Comparison of ENCODE assay signal across 20 cellular contexts in the genomic region with DNA sequence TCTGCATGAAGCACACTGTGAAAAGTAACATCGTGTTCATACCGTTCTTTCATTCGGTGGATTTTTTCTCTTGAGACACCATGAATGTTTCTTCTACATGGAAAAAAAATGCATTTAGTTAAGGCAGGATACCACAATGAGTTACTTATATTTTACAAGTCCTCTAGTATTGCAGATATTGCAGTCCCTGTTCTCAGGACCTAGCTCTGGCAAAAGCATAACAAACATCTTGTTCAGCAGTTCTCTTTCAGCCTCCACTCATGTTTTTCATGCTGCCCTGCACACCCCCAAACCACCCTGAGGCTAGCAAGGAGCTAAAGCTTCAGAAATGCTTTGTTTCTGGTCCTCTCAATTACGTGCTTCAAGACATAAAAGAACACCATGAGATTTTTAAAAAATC. TPM values are rescaled to one million over a fixed set of nuclear protein-coding genes. Genes with fewer than 3 reads are reported as not detected.
DNase-seq lines count a peak whose midpoint lies in the region; ATAC-seq and TF ChIP-seq lines count a peak whose summit lies in the region.
"Had no signal": no experiment of that assay in that cellular context is flagged by ENCODE, and none has a peak within 500 bp of the region (broad histone marks: within the 10 kb centered on the region; RNA-seq: fewer than 3 reads in every experiment).

No MANE protein-coding gene starts in this region.

- no peak overlapping the region for H3K4me3 Mint-ChIP-seq in activated CD8-positive, alpha-beta memory T cell treated with anti-CD3 and anti-CD28 coated beads, Interleukin-2, amount 10 ng/mL, durations not matched to agents 7 days and 5 days
- no peak overlapping the region for H3K4me3 Mint-ChIP-seq in activated T-cell treated with anti-CD3 and anti-CD28 coated beads, Interleukin-2, amount 50 U/mL, for 24 hours
- H3K4me3 Mint-ChIP-seq: B cell; CD8-positive, alpha-beta T cell had no signal

- H3K9me3 Mint-ChIP-seq in activated CD8-positive, alpha-beta memory T cell treated with anti-CD3 and anti-CD28 coated beads, Interleukin-2, amount 10 ng/mL, durations not matched to agents 7 days and 5 days (ENCODE audit: low read depth): no peaks in the 10 kb centered on the region
- H3K9me3 Mint-ChIP-seq in activated T-cell treated with anti-CD3 and anti-CD28 coated beads, Interleukin-2, amount 50 U/mL, for 24 hours: no peaks in the 10 kb centered on the region
- H3K9me3 Mint-ChIP-seq: CD8-positive, alpha-beta T cell had no signal

- peaks cover 17% of the 10 kb centered on the region for H3K36me3 ChIP-seq in SK-N-MC (ENCODE audit: insufficient read depth, low read length)
- peaks cover 4% of the 10 kb centered on the region for H3K36me3 ChIP-seq in osteoblast (ENCODE audit: insufficient read depth, low read length)
- H3K36me3 ChIP-seq in suprapubic skin: peaks cover 35% of the 10 kb centered on the region

- H3K27me3 ChIP-seq in osteoblast (ENCODE audit: insufficient read depth, low read length) (no peaks in the 10 kb centered on the region), suprapubic skin (no peaks in the 10 kb centered on the region)
- H3K27me3 ChIP-seq: BLaER1 treated with 17β-estradiol and CSF1 and Interleukin-3, amounts not matched to agents 10 nM and 100 nM had no signal

- H3K4me1 Mint-ChIP-seq in activated CD8-positive, alpha-beta memory T cell treated with anti-CD3 and anti-CD28 coated beads, Interleukin-2, amount 10 ng/mL, durations not matched to agents 7 days and 5 days: peaks cover 6% of the 10 kb centered on the region
- peaks cover 7% of the 10 kb centered on the region for H3K4me1 Mint-ChIP-seq in activated T-cell treated with anti-CD3 and anti-CD28 coated beads, Interleukin-2, amount 50 U/mL, for 24 hours (ENCODE audit: low read depth)

- no peaks in the 10 kb centered on the region for H3K4me1 ChIP-seq in osteoblast (ENCODE audit: insufficient read depth, low read length)
- H3K4me1 ChIP-seq in suprapubic skin: no peaks in the 10 kb centered on the region
- H3K4me1 ChIP-seq: HAP-1 had no signal

- 88% methylated on average over 4 of the region's 4 CpGs for WGBS in suprapubic skin

- no peaks in the 10 kb centered on the region for H3K27me3 Mint-ChIP-seq in activated CD8-positive, alpha-beta memory T cell treated with anti-CD3 and anti-CD28 coated beads, Interleukin-2, amount 10 ng/mL, durations not matched to agents 7 days and 5 days
- H3K27me3 Mint-ChIP-seq in activated T-cell treated with anti-CD3 and anti-CD28 coated beads, Interleukin-2, amount 50 U/mL, for 24 hours: no peaks in the 10 kb centered on the region
- H3K27me3 Mint-ChIP-seq: B cell had no signal

- H3K4me3 ChIP-seq in SK-N-MC: peak overlapping the region; percentile 43
- no peak overlapping the region for H3K4me3 ChIP-seq in osteoblast (ENCODE audit: insufficient read depth, low read length)
- no peak overlapping the region for H3K4me3 ChIP-seq in suprapubic skin
- H3K4me3 ChIP-seq: BLaER1 treated with 17β-estradiol and CSF1 and Interleukin-3, amounts not matched to agents 10 nM and 100 nM; GM23248; HAP-1 had no signal

- no peak overlapping the region for H3K9ac ChIP-seq in SK-N-MC (ENCODE audit: insufficient read length)
- H3K9ac ChIP-seq: BLaER1 treated with 17β-estradiol and CSF1 and Interleukin-3, amounts not matched to agents 10 nM and 100 nM; GM23248 had no signal

- CTCF ChIA-PET in activated CD8-positive, alpha-beta memory T cell treated with anti-CD3 and anti-CD28 coated beads, Interleukin-2, amount 10 ng/mL, durations not matched to agents 7 days and 5 days (lab: Charles Lee): interaction anchor here (0.6 kb wide), 1 partner anchor 34 kb away, joined by 4 read pairs; no protein-coding TSS in a partner anchor

- DNase-seq in COLO829 (ENCODE audit: low spot score) (peak; percentile 45), SK-N-MC (ENCODE audit: low read depth, low spot score) (no peak), foreskin melanocyte (peak; percentile 70), osteoblast (ENCODE audit: insufficient read length, low spot score, missing footprints) (no peak), NCI-H146 (lab: John Stamatoyannopoulos, UW) (no peak), suprapubic skin (ENCODE audit: low spot score in 2 of 2) (no peak)
- DNase-seq in activated CD8-positive, alpha-beta memory T cell treated with anti-CD3 and anti-CD28 coated beads, Interleukin-2, amount 10 ng/mL, durations not matched to agents 7 days and 5 days: no peak
- DNase-seq in activated T-cell treated with anti-CD3 and anti-CD28 coated beads, Interleukin-2, amount 50 U/mL, for 24 hours: no peak
- DNase-seq: 8988T; CD8-positive, alpha-beta T cell; COR-L47; DMS 273 treated with DMSO at 0.1 percent for 48 hours; DMS53; DND-41; EL; GM23248 had no signal

- H2AFZ ChIP-seq in osteoblast (ENCODE audit: low read length): peak overlapping the region; percentile 61
- H2AFZ ChIP-seq: GM23248 had no signal

- H3K27ac ChIP-seq in SK-N-MC: peak overlapping the region; percentile 81
- H3K27ac ChIP-seq in osteoblast (ENCODE audit: low read depth, low read length): no peak overlapping the region
- H3K27ac ChIP-seq in suprapubic skin: no peak overlapping the region
- H3K27ac ChIP-seq: BLaER1 treated with 17β-estradiol and CSF1 and Interleukin-3, amounts not matched to agents 10 nM and 100 nM; GM23248 had no signal

- ATAC-seq in activated CD8-positive, alpha-beta memory T cell treated with anti-CD3 and anti-CD28 coated beads, Interleukin-2, amount 10 ng/mL, durations not matched to agents 7 days and 5 days: no peak
- ATAC-seq: CD8-positive, alpha-beta T cell had no signal

- H3K36me3 Mint-ChIP-seq in activated CD8-positive, alpha-beta memory T cell treated with anti-CD3 and anti-CD28 coated beads, Interleukin-2, amount 10 ng/mL, durations not matched to agents 7 days and 5 days: peaks cover 43% of the 10 kb centered on the region
- peaks cover 79% of the 10 kb centered on the region for H3K36me3 Mint-ChIP-seq in activated T-cell treated with anti-CD3 and anti-CD28 coated beads, Interleukin-2, amount 50 U/mL, for 24 hours (ENCODE audit: low read depth)

- TF ChIP-seq CTCF in osteoblast (IDR thresholded peaks at IDR 0.05; ENCODE audit: extremely low read depth, low read depth, low read length) (no peak), suprapubic skin (IDR thresholded peaks at IDR 0.05) (no peak)

- no peak for TF ChIP-seq EP300 in suprapubic skin (IDR thresholded peaks at IDR 0.05)

- no peaks in the 10 kb centered on the region for H3K9me3 ChIP-seq in SK-N-MC (ENCODE audit: low read depth, low read length)
- H3K9me3 ChIP-seq in osteoblast (ENCODE audit: low read depth, low read length): no peaks in the 10 kb centered on the region
- no peaks in the 10 kb centered on the region for H3K9me3 ChIP-seq in suprapubic skin
- H3K9me3 ChIP-seq: BLaER1 treated with 17β-estradiol and CSF1 and Interleukin-3, amounts not matched to agents 10 nM and 100 nM; HAP-1 had no signal

- no peaks in the 10 kb centered on the region for H4K20me1 ChIP-seq in osteoblast (ENCODE audit: insufficient read depth, low read length)

- H3K4me2 ChIP-seq in osteoblast (ENCODE audit: insufficient read depth, low read length): no peak overlapping the region
- H3K4me2 ChIP-seq: BLaER1 treated with 17β-estradiol and CSF1 and Interleukin-3, amounts not matched to agents 10 nM and 100 nM had no signal

- H3K27ac Mint-ChIP-seq in activated CD8-positive, alpha-beta memory T cell treated with anti-CD3 and anti-CD28 coated beads, Interleukin-2, amount 10 ng/mL, durations not matched to agents 7 days and 5 days: no peak overlapping the region
- H3K27ac Mint-ChIP-seq in activated T-cell treated with anti-CD3 and anti-CD28 coated beads, Interleukin-2, amount 50 U/mL, for 24 hours: no peak overlapping the region
- H3K27ac Mint-ChIP-seq: B cell had no signal

- no peaks in the 10 kb centered on the region for H3K79me2 ChIP-seq in osteoblast (ENCODE audit: insufficient read depth, low read length)

- no peak for TF ChIP-seq POLR2A in suprapubic skin (IDR thresholded peaks at IDR 0.05)

RNA-seq across cellular contexts. Expression of gene N4BP2L1, which starts 24.8 kb away (rescaled TPM):
- 11.2 and 14.4 TPM in 2 replicates for total RNA-seq in osteoblast
- total RNA-seq in activated CD8-positive, alpha-beta memory T cell treated with anti-CD3 and anti-CD28 coated beads, Interleukin-2, amount 10 ng/mL, durations not matched to agents 7 days and 5 days: 10 to 100 TPM; 24.8 to 29.7 TPM
- 10 to 100 TPM; 31.3 to 71.5 (median 34.6) TPM for total RNA-seq in suprapubic skin
- total RNA-seq: HT-29 had no signal

Comparison
In these comparisons a context has a peak if more than half of its experiments do, and no peak if none do; other contexts are left out.
1. DNase-seq: peak in COLO829 (single experiment) and foreskin melanocyte (single experiment); none in SK-N-MC (single experiment), osteoblast (single experiment), activated CD8-positive, alpha-beta memory T cell treated with anti-CD3 and anti-CD28 coated beads, Interleukin-2, amount 10 ng/mL, durations not matched to agents 7 days and 5 days (single experiment), activated T-cell treated with anti-CD3 and anti-CD28 coated beads, Interleukin-2, amount 50 U/mL, for 24 hours (single experiment), NCI-H146 (single experiment) and suprapubic skin (0 of 2).